Comparison of ENCODE assay signal across 9 cellular contexts in genomic region chrX:109774706-109775105, GRCh38. TPM values are rescaled to one million over a fixed set of nuclear protein-coding genes. Genes with fewer than 3 reads are reported as not detected.
DNase-seq lines count a peak whose midpoint lies in the region; ATAC-seq and TF ChIP-seq lines count a peak whose summit lies in the region.
"Had no signal": no experiment of that assay in that cellular context is flagged by ENCODE, and none has a peak within 500 bp of the region (broad histone marks: within the 10 kb centered on the region; RNA-seq: fewer than 3 reads in every experiment).

No MANE protein-coding gene starts in this region.

- no peak overlapping the region for H3K27ac ChIP-seq in CD4-positive, alpha-beta T cell (ENCODE audit: low read depth, low read length)

- POLR2A ChIA-PET in GM10248 (lab: Yijun Ruan, JAX), result interaction anchor here (0.6 to 1.6 kb wide), 2 partner anchors 41 to 1266 kb away, joined by 3 to 6 read pairs; partner anchors contain the start of gene ACSL4
- POLR2A ChIA-PET in CD4-positive, alpha-beta T cell (lab: Charles Lee), result no interaction called here

- H3K9me3 Mint-ChIP-seq in CD4-positive, alpha-beta T cell, result no peaks in the 10 kb centered on the region

- no peaks in the 10 kb centered on the region for H3K27me3 Mint-ChIP-seq in CD4-positive, alpha-beta T cell

- peaks cover 4% of the 10 kb centered on the region for H3K9me3 ChIP-seq in CD4-positive, alpha-beta T cell (ENCODE audit: control insufficient read depth, low read length)

- no peak overlapping the region for H3K27ac Mint-ChIP-seq in CD4-positive, alpha-beta T cell

- ATAC-seq in GM21529 (IDR thresholded peaks at IDR 0.05; ENCODE audit: unreplicated experiment), result peak; percentile 98
- no peak for ATAC-seq in CD4-positive, alpha-beta T cell (ENCODE audit: poor library complexity)

- peak; percentile 59 for DNase-seq in GM10248 (ENCODE audit: extremely low spot score)
- peak; percentile 41 for DNase-seq in HS-27A (ENCODE audit: low read depth)
- peak; percentile 27 for DNase-seq in foreskin melanocyte
- DNase-seq in NK-92 (lab: John Stamatoyannopoulos, UW; ENCODE audit: unreplicated experiment), result no peak
- no peak for DNase-seq in CD4-positive, alpha-beta T cell
- no peak for DNase-seq in putamen (ENCODE audit: low spot score)
- no peak for DNase-seq in SHP77 treated with DMSO at 0.1 percent for 48 hours (lab: John Stamatoyannopoulos, UW)

- no peaks in the 10 kb centered on the region for H3K27me3 ChIP-seq in CD4-positive, alpha-beta T cell (ENCODE audit: control insufficient read depth, insufficient read depth, low read length)

- intact Hi-C loops in CD4-positive, alpha-beta T cell (cut with DNase I, micrococcal nuclease), result no loop called here

- H3K36me3 Mint-ChIP-seq in CD4-positive, alpha-beta T cell (ENCODE audit: low read depth), result no peaks in the 10 kb centered on the region
- H3K36me3 Mint-ChIP-seq: IgD-negative memory B cell had no signal

- no peak for TF ChIP-seq CTCF in GM10248 (IDR thresholded peaks at IDR 0.05; ENCODE audit: control extremely low read depth, extremely low read depth, low read depth, missing control alignments)
- no peak for TF ChIP-seq CTCF in CD4-positive, alpha-beta T cell (IDR thresholded peaks at IDR 0.05)

- CTCF ChIA-PET in GM10248 (lab: Yijun Ruan, JAX), result interaction anchor here (1.4 to 1.9 kb wide), 3 partner anchors 9 to 82 kb away, joined by 5 read pairs; no protein-coding TSS in a partner anchor
- CTCF ChIA-PET in CD4-positive, alpha-beta T cell (lab: Charles Lee), result interaction anchor here (1.3 kb wide), 1 partner anchor 10 kb away, joined by 3 read pairs; no protein-coding TSS in a partner anchor

- no peaks in the 10 kb centered on the region for H3K4me1 Mint-ChIP-seq in CD4-positive, alpha-beta T cell (ENCODE audit: low read depth)

- H3K4me3 Mint-ChIP-seq in CD4-positive, alpha-beta T cell, result no peak overlapping the region
- H3K4me3 Mint-ChIP-seq: IgD-negative memory B cell had no signal

RNA-seq across cellular contexts. Expression of gene ACSL4, which starts 41.6 kb away (rescaled TPM):
- 10 to 100 TPM; 11.1 to 14.5 TPM for total RNA-seq in CD4-positive, alpha-beta T cell

Comparison
In these comparisons a context has a peak if more than half of its experiments do, and no peak if none do; other contexts are left out.
1. DNase-seq: peak in GM10248 (single experiment), HS-27A (single experiment) and foreskin melanocyte (single experiment); none in NK-92 (single experiment), CD4-positive, alpha-beta T cell (0 of 10), putamen (single experiment) and SHP77 treated with DMSO at 0.1 percent for 48 hours (single experiment).